In genomic region chr9:91958179-91958578, GRCh38 we compare ENCODE assay signal across 33 cellular contexts. TPM values are rescaled to one million over a fixed set of nuclear protein-coding genes. Genes with fewer than 3 reads are reported as not detected.
"Had no signal": no experiment of that assay in that cellular context is flagged by ENCODE, and none has a peak within 500 bp of the region (broad histone marks: within the 10 kb centered on the region; RNA-seq: fewer than 3 reads in every experiment).

No MANE protein-coding gene starts in this region.

- DNase-seq: activated CD4-positive, alpha-beta T cell treated with anti-CD3 and anti-CD28 coated beads, Interleukin-2, amount 10 ng/mL, durations not matched to agents 24 days and 14 days; activated CD4-positive, alpha-beta T cell treated with anti-CD3 and anti-CD28 coated beads, Interleukin-2, amount 50 U/mL, for 4 hours; activated CD8-positive, alpha-beta T cell treated with anti-CD3 and anti-CD28 coated beads for 36 hours; activated effector memory CD4-positive, alpha-beta T cell treated with anti-CD3 and anti-CD28 coated beads, Interleukin-2, amount 50 U/mL, for 16 hours; activated naive CD4-positive, alpha-beta T cell; activated naive CD4-positive, alpha-beta T cell treated with anti-CD3 and anti-CD28 coated beads, Interleukin-2, amount 50 U/mL, for 16 hours; activated naive CD8-positive, alpha-beta T cell treated with anti-CD3 and anti-CD28 coated beads for 36 hours; activated T-cell treated with anti-CD3 and anti-CD28 coated beads, Interleukin-2, amount 50 U/mL, for 1 hour; activated T-cell treated with anti-CD3 and anti-CD28 coated beads, Interleukin-2, amount 50 U/mL, for 72 hours; amygdala; caudate nucleus; MM.1S; MV-4-11; NCI-H1092; NCI-H1436 treated with DMSO at 0.1 percent for 48 hours; NCI-H1694 treated with DMSO at 0.1 percent for 48 hours; NCI-H2029; NCI-H345; NCI-H510A; NCI-H526; NCI-H748 treated with DMSO at 0.1 percent for 48 hours; NK-92 treated with Interleukin-12 subunit alpha and Interleukin-12 subunit beta, amount 100 ng/mL, for 24 hours; PC-3; SHP77; SJCRH30 had no signal

- ATAC-seq: activated CD8-positive, alpha-beta T cell treated with anti-CD3 and anti-CD28 coated beads for 36 hours; activated T-cell treated with anti-CD3 and anti-CD28 coated beads, Interleukin-2, amount 50 U/mL, for 72 hours; activated T-helper 17 cell treated with anti-CD3 and anti-CD28 coated beads, Interleukin-2, amount 50 U/mL, for 72 hours; body of pancreas; PC-3 had no signal

- H3K4me2 ChIP-seq: KMS-11 had no signal

- H3K4me3 ChIP-seq: body of pancreas, breast epithelium, SJCRH30, SK-N-MC had no signal

- H3K9ac ChIP-seq: KMS-11 had no signal

- H3K27ac ChIP-seq: body of pancreas, breast epithelium, KMS-11, RWPE1, SJCRH30, SK-N-MC had no signal

- H3K36me3 ChIP-seq: breast epithelium, SJCRH30 had no signal

- H3K4me1 ChIP-seq: breast epithelium, SJCRH30 had no signal

- H3K9me3 ChIP-seq: SJCRH30 had no signal

- H3K27me3 ChIP-seq: body of pancreas, breast epithelium, SJCRH30 had no signal

RNA-seq across cellular contexts. Expression of gene ROR2, which starts 8.2 kb away (rescaled TPM):
- total RNA-seq: activated CD8-positive, alpha-beta memory T cell treated with anti-CD3 and anti-CD28 coated beads for 36 hours; activated CD8-positive, alpha-beta T cell treated with anti-CD3 and anti-CD28 coated beads for 36 hours; activated naive CD8-positive, alpha-beta T cell treated with anti-CD3 and anti-CD28 coated beads for 36 hours; LHCN-M2; PC-3; SJCRH30 had no signal
